ENCODE assay signal across 9 cellular contexts in genomic region chr20:5001174-5002076, GRCh38. TPM values are rescaled to one million over a fixed set of nuclear protein-coding genes. Genes with fewer than 3 reads are reported as not detected.
DNase-seq lines count a peak whose midpoint lies in the region; ATAC-seq, FAIRE-seq and TF ChIP-seq lines count a peak whose summit lies in the region.
"Had no signal": no experiment of that assay in that cellular context is flagged by ENCODE, and none has a peak within 500 bp of the region (broad histone marks: within the 10 kb centered on the region; RNA-seq: fewer than 3 reads in every experiment).

TSS of gene SLC23A2 (minus strand) at chr20:5001510. CDS start at chr20:4932562, 68,948 bp downstream.

- H4K20me1 ChIP-seq in K562 (replicated peaks; ENCODE audit: control insufficient read depth, insufficient read depth, low read length) = 0 out of 2 replicates have a peak, but pooled peaks cover 3% of the 10 kb centered on the region

- H2AFZ ChIP-seq in K562 (ENCODE audit: low read depth, low read length) = peak within 1 kb of the TSS; percentile 84; the same call in 1 of the 2 replicates

- no peaks in the 10 kb centered on the region for H3K9me1 ChIP-seq in K562 (ENCODE audit: control insufficient read depth, insufficient read depth, low read length)

- H3K36me3 ChIP-seq in HUES48 (ENCODE audit: control insufficient read depth, insufficient read depth, low read length) (no peaks in the 10 kb centered on the region), K562 (ENCODE audit: control insufficient read depth, insufficient read depth, low read length) (no peaks in the 10 kb centered on the region), skeletal muscle satellite cell (ENCODE audit: insufficient read depth, low read length) (no peaks in the 10 kb centered on the region)

- H3K4me1 ChIP-seq in HUES48 (ENCODE audit: control insufficient read depth, insufficient read depth, low read length) (peaks cover 5% of the 10 kb centered on the region; the same call in 1 of the 2 replicates), K562 (replicated peaks in 1 of 2; ENCODE audit: control insufficient read depth in 2 of 2, insufficient read depth in 2 of 2, low read length in 2 of 2) (peaks cover 0 to 11% of the 10 kb centered on the region in 2 experiments; a peak in 3 of 5 replicates), skeletal muscle satellite cell (ENCODE audit: control insufficient read depth, insufficient read depth, low read length) (peaks cover 11% of the 10 kb centered on the region)

- peaks cover 2% of the 10 kb centered on the region for H3K36me3 Mint-ChIP-seq in T-helper 2 cell treated with Interferon-gamma antibody and Interleukin-4, amounts not matched to agents 5 μg/mL and 100 μg/mL, for 36 hours (ENCODE audit: low read depth)

- CTCF ChIA-PET in K562 (lab: Yijun Ruan, JAX; ENCODE audit: low intra/inter-chr PET ratio) = no interaction called here

- no peak for TF ChIP-seq EP300 in K562 (IDR thresholded peaks at IDR 0.05; ENCODE audit: low read length)

- peak within 1 kb of the TSS; percentile 94 for H3K27ac Mint-ChIP-seq in T-helper 2 cell treated with Interferon-gamma antibody and Interleukin-4, amounts not matched to agents 5 μg/mL and 100 μg/mL, for 36 hours

- H3K4me3 ChIP-seq in HUES48 (ENCODE audit: low read depth, low read length) (peak within 1 kb of the TSS; percentile 84), K562 (peak within 1 kb of the TSS; percentile 52), iPS-18c (ENCODE audit: insufficient read depth, low read depth, low read length) (peak within 1 kb of the TSS; percentile 79), skeletal muscle satellite cell (ENCODE audit: low read length) (peak within 1 kb of the TSS; percentile 92)

- H3K9me3 ChIP-seq in HUES48 (ENCODE audit: control insufficient read depth, insufficient read depth, low read length) = no peaks in the 10 kb centered on the region
- no peaks in the 10 kb centered on the region for H3K9me3 ChIP-seq in K562 (replicated peaks; ENCODE audit: control insufficient read depth, insufficient read depth, low read depth, low read length)
- H3K9me3 ChIP-seq in iPS-18c (ENCODE audit: control insufficient read depth, insufficient read depth, low read length) = no peaks in the 10 kb centered on the region
- H3K9me3 ChIP-seq in skeletal muscle satellite cell (replicated peaks; ENCODE audit: low read length) = no peaks in the 10 kb centered on the region

- H3K9ac ChIP-seq in HUES48 (ENCODE audit: low read depth, low read length) (no peak within 1 kb of the TSS), K562 (ENCODE audit: insufficient read depth in 1 of 2, low read depth in 2 of 2, low read length in 2 of 2) (peak within 1 kb of the TSS; percentile 37 to 90; a peak in 3 of 4 replicates), skeletal muscle satellite cell (ENCODE audit: low read depth, low read length) (peak within 1 kb of the TSS; percentile 77)

- peak; percentile 19 for FAIRE-seq in K562 (lab: Jason Lieb, UNC)

- in situ Hi-C loops in K562 (cut with MboI) = no loop called here

- H3K27ac ChIP-seq in HUES48 (ENCODE audit: low read depth, low read length) = no peak within 1 kb of the TSS
- H3K27ac ChIP-seq in K562 (ENCODE audit: extremely low read depth, low read depth, low read length) = no peak within 1 kb of the TSS
- H3K27ac ChIP-seq: 22Rv1 had no signal

- H3K4me3 Mint-ChIP-seq in T-helper 2 cell treated with Interferon-gamma antibody and Interleukin-4, amounts not matched to agents 5 μg/mL and 100 μg/mL, for 36 hours = peak within 1 kb of the TSS; percentile 89

- TF ChIP-seq POLR2A in K562 (conservative IDR thresholded peaks at IDR 0.05) = no peak

- H3K9me3 Mint-ChIP-seq in T-helper 2 cell treated with Interferon-gamma antibody and Interleukin-4, amounts not matched to agents 5 μg/mL and 100 μg/mL, for 36 hours = no peaks in the 10 kb centered on the region

- intact Hi-C loops in K562 (cut with micrococcal nuclease) = no loop called here

- TF ChIP-seq CTCF in K562 (IDR thresholded peaks at IDR 0.05 in 2 of 3, conservative IDR thresholded peaks at IDR 0.05 in 1 of 3; ENCODE audit: insufficient read depth in 2 of 3, low read depth in 1 of 3, low read length in 3 of 3) = no peak

- POLR2A ChIA-PET in K562 (lab: Yijun Ruan, JAX) = interaction anchor here (0.6 kb wide), 1 partner anchor 18 kb away, joined by 4 read pairs; no protein-coding TSS in a partner anchor

- peak within 1 kb of the TSS; percentile 75 for H3K4me2 ChIP-seq in K562 (ENCODE audit: insufficient read depth, low read length)
- peak within 1 kb of the TSS; percentile 98 for H3K4me2 ChIP-seq in skeletal muscle satellite cell (ENCODE audit: low read length)

- DNase-seq in DMS 273 (lab: John Stamatoyannopoulos, UW; ENCODE audit: unreplicated experiment) = peak; percentile 71
- no peak for DNase-seq in DMS 273 treated with DMSO at 0.1 percent for 48 hours (lab: John Stamatoyannopoulos, UW)
- DNase-seq in T-helper 2 cell treated with Interferon-gamma antibody and Interleukin-4, amounts not matched to agents 5 μg/mL and 100 μg/mL, for 36 hours (ENCODE audit: low spot score) = peak; percentile 51
- peak; percentile 30 to 81 (median 72) for DNase-seq in K562 (ENCODE audit: extremely low read depth in 1 of 4, low spot score in 3 of 4)
- DNase-seq in NCI-H1436 treated with DMSO at 0.1 percent for 48 hours (lab: John Stamatoyannopoulos, UW) = no peak

- H3K4me1 Mint-ChIP-seq in T-helper 2 cell treated with Interferon-gamma antibody and Interleukin-4, amounts not matched to agents 5 μg/mL and 100 μg/mL, for 36 hours (ENCODE audit: low read depth) = peaks cover 30% of the 10 kb centered on the region

- TF ChIP-seq RAD21 in K562 (CRISPR knock-in tag; conservative IDR thresholded peaks at IDR 0.05 in 1 of 2, IDR thresholded peaks at IDR 0.05 in 1 of 2) = no peak

- peaks cover 7% of the 10 kb centered on the region; the same call in 2 of the 3 replicates for H3K79me2 ChIP-seq in K562 (ENCODE audit: control insufficient read depth, insufficient read depth, low read length)

- H3K27me3 Mint-ChIP-seq in T-helper 2 cell treated with Interferon-gamma antibody and Interleukin-4, amounts not matched to agents 5 μg/mL and 100 μg/mL, for 36 hours (ENCODE audit: low read depth) = peaks cover 7% of the 10 kb centered on the region

- 9% methylated on average over 10 of the region's 88 CpGs for WGBS in K562 (ENCODE audit: insufficient coverage, low coverage, missing lambda C conversion rate)

- H3K27me3 ChIP-seq in HUES48 (ENCODE audit: control insufficient read depth, insufficient read depth, low read length) (peaks cover 5% of the 10 kb centered on the region; the same call in 1 of the 2 replicates), K562 (ENCODE audit: control insufficient read depth in 2 of 2, insufficient read depth in 2 of 2, low read length in 2 of 2) (no peaks in the 10 kb centered on the region), skeletal muscle satellite cell (ENCODE audit: control insufficient read depth, insufficient read depth, low read length) (no peaks in the 10 kb centered on the region)

- no TSS peak for BruUV-seq in K562 (replicated peaks; lab: Mats Ljungman, UMichigan)

- peak; percentile 86 for ATAC-seq in K562

TF ChIP-seq in K562, 482 proteins besides CTCF, POLR2A, EP300 and RAD21 (continues in another document):
- TF ChIP-seq EGR1 (conservative IDR thresholded peaks at IDR 0.05) (0 out of 2 replicates have a peak, but pooled peaks have one; percentile 6), CXXC5 (CRISPR knock-in tag; IDR thresholded peaks at IDR 0.05) (0 out of 2 replicates have a peak, but pooled peaks have one; percentile 26), PHF8 (IDR thresholded peaks at IDR 0.05; ENCODE audit: borderline replicate concordance, low read length) (peak; percentile 49; the same call in 1 of the 2 replicates)

RNA-seq across cellular contexts. Expression of gene SLC23A2, which starts in this region (rescaled TPM):
- 17.2 and 22.1 TPM in 2 replicates for total RNA-seq in K562 (2011; cell fraction: chromatin; rRNA removed; ENCODE audit: low replicate concordance)
- total RNA-seq in K562 (2011; cell fraction: nucleolus; rRNA removed) = 12.0 and 13.7 TPM in 2 replicates
- 14.4 and 15.9 TPM in 2 replicates for total RNA-seq in K562 (2011; cell fraction: nucleoplasm; rRNA removed)
- total RNA-seq in K562 (2014; rRNA removed) (2.4 and 3.5 TPM in 2 replicates), K562 (2014; rRNA removed; fragmentation: Illumina TruSeq; extraction: Trizol) (2.9 and 3.1 TPM in 2 replicates), K562 (2015; rRNA removed; fragmentation: Illumina TruSeq; extraction: Trizol) (3.1 and 3.2 TPM in 2 replicates), K562 (2021) (5.1 and 6.7 TPM in 2 replicates)
- polyA plus RNA-seq in K562 (2011; rRNA removed) (4.0 and 6.3 TPM in 2 replicates), K562 (2014; fragmentation: Illumina TruSeq; extraction: Trizol) (4.3 and 4.5 TPM in 2 replicates), K562 (2014; fragmentation: Nextera tagmentation; extraction: Ambion mirVana) (under 1 TPM; 0.39 to 0.76 TPM), K562 (2014; rRNA removed) (3.3 and 3.6 TPM in 2 replicates)
- 5.3 and 5.7 TPM in 2 replicates for polyA plus RNA-seq in K562 (2011; cell fraction: cytosol; rRNA removed)
- polyA plus RNA-seq in K562 (2011; cell fraction: nucleus; rRNA removed) = 11.4 and 11.7 TPM in 2 replicates
- 3.9 and 4.4 TPM in 2 replicates for polyA plus RNA-seq in K562 (2012)
- 7.8 and 8.0 TPM in 2 replicates for polyA minus RNA-seq in K562 (2011; rRNA and poly(A)+ RNA removed)
- polyA minus RNA-seq in K562 (2011; cell fraction: cytosol; rRNA and poly(A)+ RNA removed) = 3.1 and 3.4 TPM in 2 replicates
- polyA minus RNA-seq in K562 (2011; cell fraction: nucleus; rRNA and poly(A)+ RNA removed) = 5.1 and 8.4 TPM in 2 replicates
- total RNA-seq in skeletal muscle satellite cell (2012; rRNA removed) = 9.6 and 10.9 TPM in 2 replicates

Comparison
In these comparisons a context has a peak if more than half of its experiments do, and no peak if none do; other contexts are left out.
1. DNase-seq: peak in DMS 273 (single experiment), T-helper 2 cell treated with Interferon-gamma antibody and Interleukin-4, amounts not matched to agents 5 μg/mL and 100 μg/mL, for 36 hours (single experiment) and K562 (4 of 4); none in DMS 273 treated with DMSO at 0.1 percent for 48 hours (single experiment) and NCI-H1436 treated with DMSO at 0.1 percent for 48 hours (single experiment).
2. Peak in every context shown above with its lines, with median percentiles within 50 percentile points of each other: H3K4me3 ChIP-seq.